Comparison of ENCODE assay signal across 9 cellular contexts in the genomic region with DNA sequence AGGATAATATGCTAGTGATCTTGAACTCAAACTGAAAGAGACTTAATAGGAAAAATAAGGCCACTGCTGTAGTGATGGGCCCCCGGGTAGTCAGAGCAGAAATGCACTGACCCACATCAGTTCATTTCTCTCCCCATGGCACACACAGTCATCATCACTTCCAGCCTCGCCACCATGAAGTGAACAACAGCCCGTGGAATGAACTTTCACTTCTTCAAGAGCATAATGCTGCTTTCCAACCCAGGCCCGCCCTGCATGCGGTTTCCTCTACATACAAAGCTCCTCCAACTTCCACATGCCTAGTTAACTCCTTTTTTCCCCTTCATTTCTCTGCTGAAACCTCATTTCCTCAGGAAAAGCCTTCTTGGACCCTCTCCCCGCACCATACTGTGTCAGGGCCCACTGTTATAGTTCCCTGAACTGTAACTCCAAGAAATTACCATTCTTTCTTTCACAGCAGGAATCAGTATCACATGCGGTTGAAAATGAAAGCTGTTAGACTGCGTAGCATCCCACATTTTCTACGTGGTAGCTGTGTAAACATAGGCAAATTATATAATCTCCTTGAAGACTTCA.
A peak's percentile ranks its signal among the peaks of the same experiment; 100 is the strongest.
DNase-seq lines count a peak whose midpoint lies in the region; ATAC-seq and TF ChIP-seq lines count a peak whose summit lies in the region.
"Had no signal": no experiment of that assay in that cellular context is flagged by ENCODE, and none has a peak within 500 bp of the region (broad histone marks: within the 10 kb centered on the region; RNA-seq: fewer than 3 reads in every experiment).

No MANE protein-coding gene starts in this region.

- H3K9me3 ChIP-seq in CD4-positive, alpha-beta T cell (ENCODE audit: control insufficient read depth, low read length) = no peaks in the 10 kb centered on the region

- intact Hi-C loops in CD4-positive, alpha-beta T cell (cut with DNase I, micrococcal nuclease) = loop anchor here in 1 of 2 experiments (10.0 kb wide), 1 partner anchor 58 kb away; no protein-coding TSS in a partner anchor

- H3K36me3 Mint-ChIP-seq in CD4-positive, alpha-beta T cell (ENCODE audit: low read depth) = no peaks in the 10 kb centered on the region
- H3K36me3 Mint-ChIP-seq in activated CD4-positive, alpha-beta T cell treated with anti-CD3 and anti-CD28 coated beads, Interleukin-2, amount 10 ng/mL, durations not matched to agents 7 days and 5 days (ENCODE audit: low read depth) = no peaks in the 10 kb centered on the region

- DNase-seq in CD4-positive, alpha-beta T cell = peak; percentile 5 to 41 (median 26)
- peak; percentile 24 for DNase-seq in HK-2 (ENCODE audit: unreplicated experiment)
- DNase-seq in activated CD4-positive, alpha-beta T cell treated with anti-CD3 and anti-CD28 coated beads, Interleukin-2, amount 10 ng/mL, durations not matched to agents 7 days and 5 days = peak; percentile 60
- peak; percentile 55 for DNase-seq in fibroblast of gingiva (ENCODE audit: low read depth)
- DNase-seq in putamen (ENCODE audit: low spot score) = peak; percentile 19
- DNase-seq in NCI-H1436 treated with DMSO at 0.1 percent for 48 hours (lab: John Stamatoyannopoulos, UW) = no peak
- DNase-seq in NCI-H1436 (lab: John Stamatoyannopoulos, UW) = no peak

- POLR2A ChIA-PET in CD4-positive, alpha-beta T cell (lab: Charles Lee) = interaction anchor here (0.7 kb wide), 1 partner anchor 52 kb away, joined by 3 read pairs; no protein-coding TSS in a partner anchor
- POLR2A ChIA-PET in activated CD4-positive, alpha-beta T cell treated with anti-CD3 and anti-CD28 coated beads, Interleukin-2, amount 10 ng/mL, durations not matched to agents 7 days and 5 days (lab: Charles Lee) = interaction anchor here (0.6 kb wide), 2 partner anchors 9 to 1517 kb away, joined by 3 to 4 read pairs; no protein-coding TSS in a partner anchor

- ATAC-seq in CD4-positive, alpha-beta T cell (ENCODE audit: poor library complexity) = peak; percentile 82
- peak; percentile 68 for ATAC-seq in GM21360 (IDR thresholded peaks at IDR 0.05; ENCODE audit: unreplicated experiment)

- H3K4me1 Mint-ChIP-seq in CD4-positive, alpha-beta T cell (ENCODE audit: low read depth) = peaks cover 6% of the 10 kb centered on the region
- H3K4me1 Mint-ChIP-seq in activated CD4-positive, alpha-beta T cell treated with anti-CD3 and anti-CD28 coated beads, Interleukin-2, amount 10 ng/mL, durations not matched to agents 7 days and 5 days = peaks cover 8% of the 10 kb centered on the region
- H3K4me1 Mint-ChIP-seq: neural crest cell had no signal

- no peaks in the 10 kb centered on the region for H3K27me3 ChIP-seq in CD4-positive, alpha-beta T cell (ENCODE audit: control insufficient read depth, insufficient read depth, low read length)

- H3K4me3 Mint-ChIP-seq in CD4-positive, alpha-beta T cell = no peak overlapping the region
- H3K4me3 Mint-ChIP-seq in activated CD4-positive, alpha-beta T cell treated with anti-CD3 and anti-CD28 coated beads, Interleukin-2, amount 10 ng/mL, durations not matched to agents 7 days and 5 days = no peak overlapping the region
- H3K4me3 Mint-ChIP-seq: neural crest cell had no signal

- CTCF ChIA-PET in CD4-positive, alpha-beta T cell (lab: Charles Lee) = interaction anchor here (0.7 to 2.1 kb wide), 3 partner anchors 51 to 157 kb away, joined by 3 to 5 read pairs (median 3); no protein-coding TSS in a partner anchor
- CTCF ChIA-PET in activated CD4-positive, alpha-beta T cell treated with anti-CD3 and anti-CD28 coated beads, Interleukin-2, amount 10 ng/mL, durations not matched to agents 7 days and 5 days (lab: Charles Lee) = interaction anchor here (0.6 to 1.3 kb wide), 3 partner anchors 10 to 214 kb away, joined by 3 to 4 read pairs (median 4); no protein-coding TSS in a partner anchor

- H3K27ac Mint-ChIP-seq in CD4-positive, alpha-beta T cell = no peak overlapping the region
- H3K27ac Mint-ChIP-seq in activated CD4-positive, alpha-beta T cell treated with anti-CD3 and anti-CD28 coated beads, Interleukin-2, amount 10 ng/mL, durations not matched to agents 7 days and 5 days = no peak overlapping the region

- TF ChIP-seq CTCF in CD4-positive, alpha-beta T cell (IDR thresholded peaks at IDR 0.05) = no peak

- peak overlapping the region; percentile 42 for H3K27ac ChIP-seq in CD4-positive, alpha-beta T cell (ENCODE audit: low read depth, low read length)

- H3K27me3 Mint-ChIP-seq in CD4-positive, alpha-beta T cell = no peaks in the 10 kb centered on the region
- H3K27me3 Mint-ChIP-seq in activated CD4-positive, alpha-beta T cell treated with anti-CD3 and anti-CD28 coated beads, Interleukin-2, amount 10 ng/mL, durations not matched to agents 7 days and 5 days = peaks cover 5% of the 10 kb centered on the region

- H3K9me3 Mint-ChIP-seq in CD4-positive, alpha-beta T cell = no peaks in the 10 kb centered on the region
- H3K9me3 Mint-ChIP-seq in activated CD4-positive, alpha-beta T cell treated with anti-CD3 and anti-CD28 coated beads, Interleukin-2, amount 10 ng/mL, durations not matched to agents 7 days and 5 days = no peaks in the 10 kb centered on the region
- H3K9me3 Mint-ChIP-seq: neural crest cell had no signal

Comparison
In these comparisons a context has a peak if more than half of its experiments do, and no peak if none do; other contexts are left out.
1. DNase-seq: peak in CD4-positive, alpha-beta T cell (10 of 10), HK-2 (single experiment), activated CD4-positive, alpha-beta T cell treated with anti-CD3 and anti-CD28 coated beads, Interleukin-2, amount 10 ng/mL, durations not matched to agents 7 days and 5 days (single experiment), fibroblast of gingiva (single experiment) and putamen (single experiment); none in NCI-H1436 treated with DMSO at 0.1 percent for 48 hours (single experiment) and NCI-H1436 (single experiment).